In genomic region chr22:37569009-37569920, GRCh38 we compare ENCODE assay signal across 1 cellular context.
TF ChIP-seq lines count a peak whose summit lies in the region.

No MANE protein-coding gene starts in this region.

TF ChIP-seq in HepG2, 621 proteins besides CTCF, POLR2A, EP300 and RAD21 (continued from another document and continues in another):
- TF ChIP-seq ZFP36L1 (CRISPR knock-in tag; IDR thresholded peaks at IDR 0.05) = peak; percentile 84; the same call in 1 of the 2 replicates
- TF ChIP-seq PAF1 (CRISPR knock-in tag; IDR thresholded peaks at IDR 0.05) = peak; percentile 98
- no peak for TF ChIP-seq FOXO1 (CRISPR knock-in tag; IDR thresholded peaks at IDR 0.05)
- TF ChIP-seq ZNF350 (CRISPR knock-in tag; IDR thresholded peaks at IDR 0.05; ENCODE audit: borderline replicate concordance, low read depth) = peak; percentile 89
- TF ChIP-seq KLF9 (CRISPR knock-in tag; IDR thresholded peaks at IDR 0.05; ENCODE audit: low read depth) = 0 out of 2 replicates have a peak, but pooled peaks have one; percentile 41
- no peak for TF ChIP-seq FOXP1 (IDR thresholded peaks at IDR 0.05)
- peak; percentile 23; the same call in 1 of the 2 replicates for TF ChIP-seq FOXP1 (CRISPR knock-in tag; IDR thresholded peaks at IDR 0.05)
- 0 out of 2 replicates have a peak, but pooled peaks have one; percentile 51 for TF ChIP-seq AHDC1 (CRISPR knock-in tag; IDR thresholded peaks at IDR 0.05; ENCODE audit: borderline replicate concordance)
- TF ChIP-seq XRCC5 (optimal IDR thresholded peaks at IDR 0.05; ENCODE audit: low read length) = no peak
- TF ChIP-seq SP5 (CRISPR knock-in tag; IDR thresholded peaks at IDR 0.05; ENCODE audit: borderline replicate concordance, low read depth) = peak; percentile 89
- TF ChIP-seq ZNF33B (CRISPR knock-in tag; IDR thresholded peaks at IDR 0.05) = peak; percentile 92
- TF ChIP-seq JUNB (CRISPR knock-in tag; IDR thresholded peaks at IDR 0.05; ENCODE audit: borderline replicate concordance) = no peak
- TF ChIP-seq HNRNPLL (IDR thresholded peaks at IDR 0.05; ENCODE audit: low read depth, low read length, poor library complexity, severe bottlenecking) = no peak
- peak; percentile 55; the same call in 1 of the 2 replicates for TF ChIP-seq ZNF263 (CRISPR knock-in tag; IDR thresholded peaks at IDR 0.05)
- TF ChIP-seq ZNF564 (CRISPR knock-in tag; IDR thresholded peaks at IDR 0.05) = 0 out of 2 replicates have a peak, but pooled peaks have one; percentile 72
- TF ChIP-seq MTERF4 (CRISPR knock-in tag; IDR thresholded peaks at IDR 0.05) = no peak
- TF ChIP-seq TBX2 (CRISPR knock-in tag; IDR thresholded peaks at IDR 0.05; ENCODE audit: borderline replicate concordance) = peak; percentile 80
- TF ChIP-seq CBX5 (CRISPR knock-in tag; IDR thresholded peaks at IDR 0.05; ENCODE audit: borderline replicate concordance) = no peak; the same call in 1 of the 2 replicates
- TF ChIP-seq SALL2 (CRISPR knock-in tag; IDR thresholded peaks at IDR 0.05) = no peak
- TF ChIP-seq ZNF30 (CRISPR knock-in tag; IDR thresholded peaks at IDR 0.05) = no peak
- TF ChIP-seq ZSCAN31 (CRISPR knock-in tag; IDR thresholded peaks at IDR 0.05; ENCODE audit: low read depth) = no peak
- TF ChIP-seq ZNF652 (CRISPR knock-in tag; IDR thresholded peaks at IDR 0.05; ENCODE audit: borderline replicate concordance, low read depth) = no peak
- TF ChIP-seq TBX3 (IDR thresholded peaks at IDR 0.05; ENCODE audit: borderline replicate concordance) = no peak
- TF ChIP-seq HMGXB4 (CRISPR knock-in tag; IDR thresholded peaks at IDR 0.05; ENCODE audit: borderline replicate concordance in 1 of 2, low read depth in 1 of 2) = peak; percentile 31 to 52; a peak in 2 of 4 replicates
- TF ChIP-seq RNF2 (conservative IDR thresholded peaks at IDR 0.05; ENCODE audit: low read depth) = no peak
- TF ChIP-seq ZNF460 (CRISPR knock-in tag; IDR thresholded peaks at IDR 0.05; ENCODE audit: borderline replicate concordance) = peak; percentile 5; the same call in 1 of the 2 replicates
- no peak for TF ChIP-seq ZNF7 (CRISPR knock-in tag; IDR thresholded peaks at IDR 0.05)
- TF ChIP-seq ZNF329 (CRISPR knock-in tag; IDR thresholded peaks at IDR 0.05; ENCODE audit: low read depth) = peak; percentile 64; the same call in 1 of the 2 replicates
- 0 out of 2 replicates have a peak, but pooled peaks have one; percentile 41 for TF ChIP-seq ZBTB37 (CRISPR knock-in tag; IDR thresholded peaks at IDR 0.05)
- TF ChIP-seq ISX (CRISPR knock-in tag; conservative IDR thresholded peaks at IDR 0.05) = no peak
- no peak for TF ChIP-seq ATF7 (IDR thresholded peaks at IDR 0.05)
- TF ChIP-seq ATF7 (CRISPR knock-in tag; IDR thresholded peaks at IDR 0.05) = no peak
- TF ChIP-seq RNF219 (CRISPR knock-in tag; IDR thresholded peaks at IDR 0.05) = no peak
- 0 out of 2 replicates have a peak, but pooled peaks have one; percentile 38 for TF ChIP-seq RCOR2 (CRISPR knock-in tag; IDR thresholded peaks at IDR 0.05)
- TF ChIP-seq NFATC3 (CRISPR knock-in tag; IDR thresholded peaks at IDR 0.05) = peak; percentile 62; the same call in 1 of the 2 replicates
- TF ChIP-seq DMAP1 (CRISPR knock-in tag; IDR thresholded peaks at IDR 0.05) = peak; percentile 43; the same call in 1 of the 2 replicates
- TF ChIP-seq POLR2AphosphoS5 (IDR thresholded peaks at IDR 0.05; ENCODE audit: low read depth, low read length) = peak; percentile 91
- peak; percentile 85; the same call in 1 of the 2 replicates for TF ChIP-seq ZNF878 (CRISPR knock-in tag; IDR thresholded peaks at IDR 0.05)
- TF ChIP-seq ZFP82 (CRISPR knock-in tag; IDR thresholded peaks at IDR 0.05; ENCODE audit: borderline replicate concordance) = no peak
- TF ChIP-seq SMC3 (IDR thresholded peaks at IDR 0.05; ENCODE audit: low read length) = no peak
- TF ChIP-seq KLF6 (CRISPR knock-in tag; IDR thresholded peaks at IDR 0.05) = 0 out of 2 replicates have a peak, but pooled peaks have one; percentile 62
- no peak for TF ChIP-seq ZBTB26 (CRISPR knock-in tag; IDR thresholded peaks at IDR 0.05; ENCODE audit: borderline replicate concordance)
- TF ChIP-seq ZNF841 (CRISPR knock-in tag; IDR thresholded peaks at IDR 0.05; ENCODE audit: borderline replicate concordance) = no peak; the same call in 1 of the 2 replicates
- no peak for TF ChIP-seq KDM1A (CRISPR knock-in tag; IDR thresholded peaks at IDR 0.05)
- TF ChIP-seq MEIS2 (CRISPR knock-in tag; IDR thresholded peaks at IDR 0.05) = peak; percentile 56; the same call in 1 of the 2 replicates
- TF ChIP-seq ZNF225 (CRISPR knock-in tag; IDR thresholded peaks at IDR 0.05) = no peak
- TF ChIP-seq RAD51 (IDR thresholded peaks at IDR 0.05; ENCODE audit: borderline replicate concordance) = no peak
- TF ChIP-seq HMG20A (CRISPR knock-in tag; IDR thresholded peaks at IDR 0.05; ENCODE audit: borderline replicate concordance) = no peak
- 0 out of 2 replicates have a peak, but pooled peaks have one; percentile 21 for TF ChIP-seq RFXANK (CRISPR knock-in tag; IDR thresholded peaks at IDR 0.05)
- no peak; the same call in 1 of the 2 replicates for TF ChIP-seq RARG (CRISPR knock-in tag; IDR thresholded peaks at IDR 0.05; ENCODE audit: low read depth)
- TF ChIP-seq PAWR (CRISPR knock-in tag; IDR thresholded peaks at IDR 0.05; ENCODE audit: borderline replicate concordance) = no peak
- no peak for TF ChIP-seq ZBTB44 (CRISPR knock-in tag; IDR thresholded peaks at IDR 0.05)
- TF ChIP-seq ZNF788 (CRISPR knock-in tag; IDR thresholded peaks at IDR 0.05; ENCODE audit: borderline replicate concordance) = 0 out of 2 replicates have a peak, but pooled peaks have one; percentile 73
- no peak for TF ChIP-seq ZNF703 (CRISPR knock-in tag; IDR thresholded peaks at IDR 0.05; ENCODE audit: borderline replicate concordance)
